8 cellular contexts compared by ENCODE assay signal in the genomic region with DNA sequence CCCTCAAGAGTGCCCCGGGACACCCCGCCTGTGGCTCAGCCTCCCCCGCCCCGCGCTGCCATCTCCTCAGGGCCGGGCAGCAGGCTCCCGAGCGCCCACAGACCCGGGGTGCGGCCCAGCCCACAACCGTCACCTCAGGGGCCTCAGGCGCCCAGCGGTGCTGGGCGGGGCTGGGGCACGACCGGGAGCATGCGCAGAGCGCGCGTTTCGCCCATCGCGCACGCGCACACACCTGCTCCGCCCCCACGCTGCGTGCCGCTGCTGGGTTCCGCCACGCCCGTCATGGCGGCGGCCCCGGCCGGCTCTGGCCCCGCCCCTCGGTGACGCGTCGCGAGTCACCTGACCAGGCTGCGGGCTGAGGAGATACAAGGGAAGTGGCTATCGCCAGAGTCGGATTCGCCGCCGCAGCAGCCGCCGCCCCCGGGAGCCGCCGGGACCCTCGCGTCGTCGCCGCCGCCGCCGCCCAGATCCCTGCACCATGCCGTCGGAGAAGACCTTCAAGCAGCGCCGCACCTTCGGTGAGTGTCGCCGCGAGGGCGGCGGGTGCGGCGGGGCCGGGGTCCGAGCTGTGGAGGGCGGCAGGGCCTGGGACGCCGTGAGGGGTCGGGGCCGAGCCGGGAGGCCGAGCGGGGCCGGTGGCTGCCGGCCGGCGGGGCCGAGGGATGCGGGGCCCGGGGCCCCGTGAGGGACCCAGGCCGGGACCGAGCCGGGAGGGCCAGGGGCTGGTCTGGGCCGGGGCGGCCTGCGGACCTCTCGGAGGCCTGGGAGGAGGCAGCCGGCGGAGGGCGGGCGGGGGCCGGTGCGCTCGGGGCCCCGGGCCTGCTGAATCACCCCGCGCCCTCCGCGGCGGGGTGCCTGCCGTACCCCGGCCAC. TPM values are rescaled to one million over a fixed set of nuclear protein-coding genes. Genes with fewer than 3 reads are reported as not detected.
A peak's percentile ranks its signal among the peaks of the same experiment; 100 is the strongest.
DNase-seq lines count a peak whose midpoint lies in the region; ATAC-seq and TF ChIP-seq lines count a peak whose summit lies in the region.

TSS of gene MAP1LC3B (plus strand) at position 387 of the 873 bp plus-strand sequence. CDS start at position 479, 92 bp downstream.

- peak within 1 kb of the TSS; percentile 80 for H3K4me3 ChIP-seq in GM06990 (replicated peaks; ENCODE audit: low read depth, low read length)
- H3K4me3 ChIP-seq in SK-N-SH (ENCODE audit: low read depth in 2 of 2, low read length in 1 of 2): peak within 1 kb of the TSS; percentile 78 to 79
- H3K4me3 ChIP-seq in suprapubic skin: peak within 1 kb of the TSS; percentile 89

- peak within 1 kb of the TSS; percentile 52; the same call in 1 of the 2 replicates for H2AFZ ChIP-seq in SK-N-SH (ENCODE audit: low read depth)

- peak within 1 kb of the TSS; percentile 84 for H3K9ac ChIP-seq in SK-N-SH

- H3K27ac ChIP-seq in SK-N-SH (ENCODE audit: low read depth in 2 of 2, low read length in 1 of 2) (peak within 1 kb of the TSS; percentile 74 to 93), suprapubic skin (peak within 1 kb of the TSS; percentile 98)

- TF ChIP-seq EP300 in SK-N-SH (IDR thresholded peaks at IDR 0.05; ENCODE audit: borderline replicate concordance in 1 of 2, low read depth in 1 of 2, low read length in 1 of 2) (no peak), suprapubic skin (IDR thresholded peaks at IDR 0.05) (no peak)

- no peaks in the 10 kb centered on the region for H3K9me2 ChIP-seq in SK-N-SH

- peaks cover 46% of the 10 kb centered on the region for H3K79me2 ChIP-seq in SK-N-SH (ENCODE audit: insufficient read depth)

- H3K27me3 ChIP-seq in GM06990 (replicated peaks; ENCODE audit: control insufficient read depth, insufficient read depth, low read length): no peaks in the 10 kb centered on the region
- H3K27me3 ChIP-seq in SK-N-SH (ENCODE audit: insufficient read depth): no peaks in the 10 kb centered on the region
- H3K27me3 ChIP-seq in suprapubic skin: no peaks in the 10 kb centered on the region

- H3K9me3 ChIP-seq in SK-N-SH (no peaks in the 10 kb centered on the region), suprapubic skin (no peaks in the 10 kb centered on the region)

- WGBS in SK-N-SH (ENCODE audit: low lambda C conversion rate): 3% methylated on average over 16 of the region's 113 CpGs
- WGBS in suprapubic skin: 2% methylated on average over 18 of the region's 113 CpGs

- H3F3A ChIP-seq in SK-N-SH (replicated peaks; ENCODE audit: insufficient read depth): peaks cover 23% of the 10 kb centered on the region

- peak within 1 kb of the TSS; percentile 90 for H3K4me2 ChIP-seq in SK-N-SH

- TF ChIP-seq POLR2A in suprapubic skin (IDR thresholded peaks at IDR 0.05): peak; percentile 89 to 99

- H3K36me3 ChIP-seq in GM06990 (ENCODE audit: control insufficient read depth, insufficient read depth, low read length) (no peaks in the 10 kb centered on the region), SK-N-SH (replicated peaks in 1 of 2; ENCODE audit: control insufficient read depth in 1 of 2, insufficient read depth in 2 of 2, low read length in 1 of 2) (peaks cover 0 to 4% of the 10 kb centered on the region in 2 experiments), suprapubic skin (no peaks in the 10 kb centered on the region)

- TF ChIP-seq RAD21 in SK-N-SH (IDR thresholded peaks at IDR 0.05; ENCODE audit: low read length): no peak

- H3K4me1 ChIP-seq in SK-N-SH (ENCODE audit: control insufficient read depth in 1 of 2, insufficient read depth in 2 of 2, low read depth in 1 of 2, low read length in 1 of 2): peaks cover 19 to 27% of the 10 kb centered on the region in 2 experiments
- peaks cover 62% of the 10 kb centered on the region for H3K4me1 ChIP-seq in suprapubic skin

- DNase-seq in GM06990 (ENCODE audit: extremely low read depth, insufficient read length): peak; percentile 99
- peak; percentile 94 for DNase-seq in NCI-H1092 (lab: John Stamatoyannopoulos, UW)
- peak; percentile 98 for DNase-seq in SK-N-SH
- peak; percentile 96 for DNase-seq in activated naive CD4-positive, alpha-beta T cell treated with anti-CD3 and anti-CD28 coated beads, Interleukin-2, amount 50 U/mL, for 16 hours
- DNase-seq in germinal center (ENCODE audit: low spot score): peak; percentile 96
- DNase-seq in occipital lobe (lab: John Stamatoyannopoulos, UW): peak; percentile 94
- DNase-seq in suprapubic skin (ENCODE audit: low spot score in 2 of 2): peak; percentile 96 to 97

- CTCF ChIA-PET in SK-N-SH (lab: Yijun Ruan, JAX): interaction anchor here (0.8 to 7.9 kb wide), 8 partner anchors 11 to 377 kb away, joined by 3 to 66 read pairs (median 5); no protein-coding TSS in a partner anchor

- ATAC-seq in HG02571 (IDR thresholded peaks at IDR 0.05; ENCODE audit: unreplicated experiment): peak; percentile 58

- POLR2A ChIA-PET in SK-N-SH (lab: Yijun Ruan, JAX): no interaction called here

- peaks cover 45% of the 10 kb centered on the region for H4K20me1 ChIP-seq in SK-N-SH (ENCODE audit: insufficient read depth)

- TF ChIP-seq CTCF in GM06990 (IDR thresholded peaks at IDR 0.05; ENCODE audit: insufficient read depth, low read length, poor library complexity, severe bottlenecking): no peak
- TF ChIP-seq CTCF in SK-N-SH (IDR thresholded peaks at IDR 0.05): no peak
- no peak for TF ChIP-seq CTCF in suprapubic skin (IDR thresholded peaks at IDR 0.05)

TF ChIP-seq in SK-N-SH, 30 proteins besides CTCF, POLR2A, EP300 and RAD21 (continues in another document):
- peak; percentile 100 for TF ChIP-seq ELF1 (IDR thresholded peaks at IDR 0.05)
- TF ChIP-seq, protein P1, sequence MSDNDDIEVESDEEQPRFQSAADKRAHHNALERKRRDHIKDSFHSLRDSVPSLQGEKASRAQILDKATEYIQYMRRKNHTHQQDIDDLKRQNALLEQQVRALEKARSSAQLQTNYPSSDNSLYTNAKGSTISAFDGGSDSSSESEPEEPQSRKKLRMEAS (IDR thresholded peaks at IDR 0.05; ENCODE audit: low read depth): 0 out of 2 replicates have a peak, but pooled peaks have one; percentile 40
- TF ChIP-seq MEF2A (IDR thresholded peaks at IDR 0.05; ENCODE audit: borderline replicate concordance, low read depth): no peak
- no peak for TF ChIP-seq RXRA (IDR thresholded peaks at IDR 0.05; ENCODE audit: borderline replicate concordance, low read depth)
- TF ChIP-seq, protein P2, sequence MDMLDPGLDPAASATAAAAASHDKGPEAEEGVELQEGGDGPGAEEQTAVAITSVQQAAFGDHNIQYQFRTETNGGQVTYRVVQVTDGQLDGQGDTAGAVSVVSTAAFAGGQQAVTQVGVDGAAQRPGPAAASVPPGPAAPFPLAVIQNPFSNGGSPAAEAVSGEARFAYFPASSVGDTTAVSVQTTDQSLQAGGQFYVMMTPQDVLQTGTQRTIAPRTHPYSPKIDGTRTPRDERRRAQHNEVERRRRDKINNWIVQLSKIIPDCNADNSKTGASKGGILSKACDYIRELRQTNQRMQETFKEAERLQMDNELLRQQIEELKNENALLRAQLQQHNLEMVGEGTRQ (IDR thresholded peaks at IDR 0.05; ENCODE audit: borderline replicate concordance, low read depth, low read length): peak; percentile 80
- peak; percentile 17; the same call in 1 of the 2 replicates for TF ChIP-seq TCF12 (IDR thresholded peaks at IDR 0.05)
- TF ChIP-seq RCOR1 (IDR thresholded peaks at IDR 0.05; ENCODE audit: low read length): no peak
- TF ChIP-seq, protein P3, sequence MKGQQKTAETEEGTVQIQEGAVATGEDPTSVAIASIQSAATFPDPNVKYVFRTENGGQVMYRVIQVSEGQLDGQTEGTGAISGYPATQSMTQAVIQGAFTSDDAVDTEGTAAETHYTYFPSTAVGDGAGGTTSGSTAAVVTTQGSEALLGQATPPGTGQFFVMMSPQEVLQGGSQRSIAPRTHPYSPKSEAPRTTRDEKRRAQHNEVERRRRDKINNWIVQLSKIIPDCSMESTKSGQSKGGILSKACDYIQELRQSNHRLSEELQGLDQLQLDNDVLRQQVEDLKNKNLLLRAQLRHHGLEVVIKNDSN (IDR thresholded peaks at IDR 0.05; ENCODE audit: borderline replicate concordance, low read depth): peak; percentile 95
- no peak for TF ChIP-seq RFX5 (IDR thresholded peaks at IDR 0.05; ENCODE audit: low read length)
- TF ChIP-seq JUND (IDR thresholded peaks at IDR 0.05): no peak
- peak; percentile 98 for TF ChIP-seq NRF1 (IDR thresholded peaks at IDR 0.05; ENCODE audit: low read depth, low read length)
- TF ChIP-seq GATA2 (CRISPR knock-in tag; IDR thresholded peaks at IDR 0.05): no peak
- no peak for TF ChIP-seq FOSL2 (IDR thresholded peaks at IDR 0.05; ENCODE audit: borderline replicate concordance, low read depth)
- peak; percentile 70; the same call in 1 of the 2 replicates for TF ChIP-seq SIN3A (IDR thresholded peaks at IDR 0.05; ENCODE audit: borderline replicate concordance, low read depth, low read length)
- TF ChIP-seq TEAD4 (IDR thresholded peaks at IDR 0.05; ENCODE audit: borderline replicate concordance, insufficient read depth): no peak
- TF ChIP-seq GABPA (IDR thresholded peaks at IDR 0.05; ENCODE audit: low read depth): peak; percentile 48
- no peak for TF ChIP-seq FOXM1 (IDR thresholded peaks at IDR 0.05; ENCODE audit: low read depth)
- no peak for TF ChIP-seq SMC3 (IDR thresholded peaks at IDR 0.05; ENCODE audit: low read depth, low read length)
- TF ChIP-seq FOXJ3 (CRISPR knock-in tag; IDR thresholded peaks at IDR 0.05): no peak
- TF ChIP-seq IRF3 (IDR thresholded peaks at IDR 0.05; ENCODE audit: low read depth, low read length): no peak
- TF ChIP-seq MXI1 (IDR thresholded peaks at IDR 0.05; ENCODE audit: low read depth, low read length): peak; percentile 79
- peak; percentile 99 for TF ChIP-seq TAF1 (IDR thresholded peaks at IDR 0.05; ENCODE audit: borderline replicate concordance, low read depth, low read length)

RNA-seq across cellular contexts. Expression of gene MAP1LC3B, which starts in this region (rescaled TPM):
- 33.7 and 36.9 TPM in 2 replicates for polyA plus RNA-seq in SK-N-SH (2012; rRNA removed)
- 59.8 and 68.6 TPM in 2 replicates for polyA plus RNA-seq in SK-N-SH (2012; cell fraction: cytosol; rRNA removed)
- polyA plus RNA-seq in SK-N-SH (2012; cell fraction: nucleus; rRNA removed): 15.8 and 26.7 TPM in 2 replicates
- total RNA-seq in occipital lobe (18.2 TPM), suprapubic skin (10 to 100 TPM; 57.8 to 82.0 (median 71.3) TPM)

Comparison
In these comparisons a context has a peak if more than half of its experiments do, and no peak if none do; other contexts are left out.
1. Peak in every context shown above with its lines: DNase-seq, ATAC-seq, H3K4me3 ChIP-seq and H3K27ac ChIP-seq.